In genomic region chr16:81076566-81077076, GRCh38 we compare ENCODE assay signal across 8 cellular contexts. TPM values are rescaled to one million over a fixed set of nuclear protein-coding genes. Genes with fewer than 3 reads are reported as not detected.
A peak's percentile ranks its signal among the peaks of the same experiment; 100 is the strongest.
DNase-seq lines count a peak whose midpoint lies in the region; FAIRE-seq and TF ChIP-seq lines count a peak whose summit lies in the region.

No MANE protein-coding gene starts in this region.

- H3K27me3 Mint-ChIP-seq in activated T-helper 1 cell treated with anti-CD3 and anti-CD28 coated beads, Interleukin-12 subunit alpha, Interleukin-12 subunit beta, Interleukin-2, Interleukin-4 antibody, amounts not matched to agents 30 ng/mL and 10 ng/mL and 1 ng/mL, durations not matched to agents 14 hours and 24 hours and 36 hours (ENCODE audit: insufficient read depth) = peaks cover 3% of the 10 kb centered on the region
- H3K27me3 Mint-ChIP-seq in neural progenitor cell (ENCODE audit: insufficient read depth, low read depth) = no peaks in the 10 kb centered on the region

- H3K4me1 ChIP-seq in neural progenitor cell = peaks cover 17% of the 10 kb centered on the region
- peaks cover 5% of the 10 kb centered on the region for H3K4me1 ChIP-seq in stomach smooth muscle (ENCODE audit: control insufficient read depth, insufficient read depth, low read length)

- no peaks in the 10 kb centered on the region for H4K20me1 ChIP-seq in neural progenitor cell (ENCODE audit: low read depth)

- intact Hi-C loops in activated T-helper 1 cell treated with anti-CD3 and anti-CD28 coated beads, Interleukin-12 subunit alpha, Interleukin-12 subunit beta, Interleukin-2, Interleukin-4 antibody, amounts not matched to agents 30 ng/mL and 10 ng/mL and 1 ng/mL, durations not matched to agents 14 hours and 24 hours and 36 hours (cut with micrococcal nuclease) = loop anchor here (1.0 to 10.0 kb wide), 10 partner anchors 20 to 1304 kb away; partner anchors contain the start of genes ATMIN, CENPN, CMIP and DYNLRB2

- H3K4me3 Mint-ChIP-seq in activated T-helper 1 cell treated with anti-CD3 and anti-CD28 coated beads, Interleukin-12 subunit alpha, Interleukin-12 subunit beta, Interleukin-2, Interleukin-4 antibody, amounts not matched to agents 30 ng/mL and 10 ng/mL and 1 ng/mL, durations not matched to agents 14 hours and 24 hours and 36 hours = no peak overlapping the region
- no peak overlapping the region for H3K4me3 Mint-ChIP-seq in neural progenitor cell

- FAIRE-seq in H54 (lab: Jason Lieb, UNC) = no peak

- H3K9me3 Mint-ChIP-seq in activated T-helper 1 cell treated with anti-CD3 and anti-CD28 coated beads, Interleukin-12 subunit alpha, Interleukin-12 subunit beta, Interleukin-2, Interleukin-4 antibody, amounts not matched to agents 30 ng/mL and 10 ng/mL and 1 ng/mL, durations not matched to agents 14 hours and 24 hours and 36 hours = no peaks in the 10 kb centered on the region
- no peaks in the 10 kb centered on the region for H3K9me3 Mint-ChIP-seq in neural progenitor cell

- peak overlapping the region; percentile 81 for H3K4me3 ChIP-seq in neural progenitor cell
- peak overlapping the region; percentile 96 to 97 for H3K4me3 ChIP-seq in stomach smooth muscle (ENCODE audit: low read length in 2 of 2)

- H3K27ac ChIP-seq in neural progenitor cell (peak overlapping the region; percentile 46), stomach smooth muscle (ENCODE audit: low read length) (peak overlapping the region; percentile 99)

- H3K27me3 ChIP-seq in neural progenitor cell = no peaks in the 10 kb centered on the region
- no peaks in the 10 kb centered on the region for H3K27me3 ChIP-seq in stomach smooth muscle (ENCODE audit: control insufficient read depth in 1 of 2, insufficient read depth in 2 of 2, low read length in 2 of 2)

- peak overlapping the region; percentile 89 for H3K4me2 ChIP-seq in neural progenitor cell

- DNase-seq in DMS79 treated with DMSO at 0.1 percent for 48 hours (lab: John Stamatoyannopoulos, UW) (peak; percentile 69), H54 (ENCODE audit: insufficient read length, low spot score) (peak; percentile 60), LHCN-M2 (ENCODE audit: low read depth) (peak; percentile 80), RKO (ENCODE audit: low spot score) (peak; percentile 68), fibroblast of the conjunctiva (ENCODE audit: low read depth) (peak; percentile 76), neural progenitor cell (ENCODE audit: low spot score) (peak; percentile 91)
- DNase-seq in activated T-helper 1 cell treated with anti-CD3 and anti-CD28 coated beads, Interleukin-12 subunit alpha, Interleukin-12 subunit beta, Interleukin-2, Interleukin-4 antibody, amounts not matched to agents 30 ng/mL and 10 ng/mL and 1 ng/mL, durations not matched to agents 14 hours and 24 hours and 36 hours (ENCODE audit: low spot score) = peak; percentile 87

- H3K9ac ChIP-seq in neural progenitor cell = no peak overlapping the region
- H3K9ac ChIP-seq in stomach smooth muscle (ENCODE audit: low read length in 2 of 2) = peak overlapping the region; percentile 87 to 99

- no peak for TF ChIP-seq CTCF in neural progenitor cell (IDR thresholded peaks at IDR 0.05)

- peak overlapping the region; percentile 91 for H2AFZ ChIP-seq in neural progenitor cell (replicated peaks)

- no peak for TF ChIP-seq POLR2A in H54 (IDR thresholded peaks at IDR 0.05; ENCODE audit: low read depth, low read length)

- H3K9me3 ChIP-seq in neural progenitor cell (ENCODE audit: low read depth) (no peaks in the 10 kb centered on the region), stomach smooth muscle (ENCODE audit: control insufficient read depth in 2 of 2, low read length in 2 of 2) (no peaks in the 10 kb centered on the region)

- no peak overlapping the region for H3K27ac Mint-ChIP-seq in activated T-helper 1 cell treated with anti-CD3 and anti-CD28 coated beads, Interleukin-12 subunit alpha, Interleukin-12 subunit beta, Interleukin-2, Interleukin-4 antibody, amounts not matched to agents 30 ng/mL and 10 ng/mL and 1 ng/mL, durations not matched to agents 14 hours and 24 hours and 36 hours
- no peak overlapping the region for H3K27ac Mint-ChIP-seq in neural progenitor cell

- no peaks in the 10 kb centered on the region for H3K36me3 Mint-ChIP-seq in activated T-helper 1 cell treated with anti-CD3 and anti-CD28 coated beads, Interleukin-12 subunit alpha, Interleukin-12 subunit beta, Interleukin-2, Interleukin-4 antibody, amounts not matched to agents 30 ng/mL and 10 ng/mL and 1 ng/mL, durations not matched to agents 14 hours and 24 hours and 36 hours (ENCODE audit: low read depth)
- H3K36me3 Mint-ChIP-seq in neural progenitor cell = peaks cover 5% of the 10 kb centered on the region

- peaks cover 37% of the 10 kb centered on the region for H3F3A ChIP-seq in neural progenitor cell (ENCODE audit: low read depth)

- H3K36me3 ChIP-seq in neural progenitor cell (no peaks in the 10 kb centered on the region), stomach smooth muscle (ENCODE audit: control insufficient read depth in 2 of 2, insufficient read depth in 2 of 2, low read length in 2 of 2) (no peaks in the 10 kb centered on the region)

- H3K4me1 Mint-ChIP-seq in activated T-helper 1 cell treated with anti-CD3 and anti-CD28 coated beads, Interleukin-12 subunit alpha, Interleukin-12 subunit beta, Interleukin-2, Interleukin-4 antibody, amounts not matched to agents 30 ng/mL and 10 ng/mL and 1 ng/mL, durations not matched to agents 14 hours and 24 hours and 36 hours (ENCODE audit: low read depth) = no peaks in the 10 kb centered on the region
- peaks cover 11% of the 10 kb centered on the region for H3K4me1 Mint-ChIP-seq in neural progenitor cell

- H3K79me2 ChIP-seq in neural progenitor cell (ENCODE audit: low read depth) = no peaks in the 10 kb centered on the region

RNA-seq across cellular contexts. Expression of gene C16orf46, which starts 0.4 kb away (rescaled TPM):
- 0.58 and 0.63 TPM in 2 replicates for total RNA-seq in LHCN-M2 (2014; rRNA removed)
- polyA plus RNA-seq in LHCN-M2 (2012) = 0.06 TPM
- total RNA-seq in activated T-helper 1 cell treated with anti-CD3 and anti-CD28 coated beads, Interleukin-12 subunit alpha, Interleukin-12 subunit beta, Interleukin-2, Interleukin-4 antibody, amounts not matched to agents 30 ng/mL and 10 ng/mL and 1 ng/mL, durations not matched to agents 14 hours and 24 hours and 36 hours = 0.32 and 0.41 TPM in 2 replicates
- total RNA-seq in neural progenitor cell (ENCODE audit: low replicate concordance) = 1.7 and 2.5 TPM in 2 replicates

RNA-seq across cellular contexts. Expression of gene GCSH, which starts 19.6 kb away (rescaled TPM):
- total RNA-seq in LHCN-M2 (2014; rRNA removed) (32.3 and 35.0 TPM in 2 replicates), neural progenitor cell (ENCODE audit: low replicate concordance) (126 and 235 TPM in 2 replicates)
- 16.9 TPM for polyA plus RNA-seq in LHCN-M2 (2012)
- total RNA-seq in activated T-helper 1 cell treated with anti-CD3 and anti-CD28 coated beads, Interleukin-12 subunit alpha, Interleukin-12 subunit beta, Interleukin-2, Interleukin-4 antibody, amounts not matched to agents 30 ng/mL and 10 ng/mL and 1 ng/mL, durations not matched to agents 14 hours and 24 hours and 36 hours = 16.5 and 19.1 TPM in 2 replicates

RNA-seq across cellular contexts. Expression of gene ATMIN, which starts 41.0 kb away (rescaled TPM):
- total RNA-seq in LHCN-M2 (2014; rRNA removed) = 36.7 and 41.5 TPM in 2 replicates
- 11.9 TPM for polyA plus RNA-seq in LHCN-M2 (2012)
- total RNA-seq in activated T-helper 1 cell treated with anti-CD3 and anti-CD28 coated beads, Interleukin-12 subunit alpha, Interleukin-12 subunit beta, Interleukin-2, Interleukin-4 antibody, amounts not matched to agents 30 ng/mL and 10 ng/mL and 1 ng/mL, durations not matched to agents 14 hours and 24 hours and 36 hours = 31.2 and 32.3 TPM in 2 replicates
- total RNA-seq in neural progenitor cell (ENCODE audit: low replicate concordance) = 73.5 and 95.0 TPM in 2 replicates

Comparison
In these comparisons a context has a peak if more than half of its experiments do, and no peak if none do; other contexts are left out.
1. Peak in every context shown above with its lines: DNase-seq, H3K4me3 ChIP-seq and H3K27ac ChIP-seq.